20 cellular contexts compared by ENCODE assay signal in genomic region chr1:176943783-176944182, GRCh38.
DNase-seq lines count a peak whose midpoint lies in the region; TF ChIP-seq lines count a peak whose summit lies in the region.
"Had no signal": no experiment of that assay in that cellular context is flagged by ENCODE, and none has a peak within 500 bp of the region (broad histone marks: within the 10 kb centered on the region; RNA-seq: fewer than 3 reads in every experiment).

No MANE protein-coding gene starts in this region.

- H3K9me3 ChIP-seq in BLaER1 (peaks cover 7% of the 10 kb centered on the region), MM.1S (replicated peaks; ENCODE audit: insufficient read depth, low read length) (no peaks in the 10 kb centered on the region)
- H3K9me3 ChIP-seq: A549 had no signal

- H3K9ac ChIP-seq in BLaER1 (peak overlapping the region; percentile 10; the same call in 1 of the 2 replicates), KMS-11 (peak overlapping the region; percentile 16; the same call in 1 of the 2 replicates), MM.1S (ENCODE audit: low read length) (no peak overlapping the region), mesendoderm (ENCODE audit: low read length) (no peak overlapping the region)

- no peak for TF ChIP-seq CTCF in KMS-11 (conservative IDR thresholded peaks at IDR 0.05; ENCODE audit: low read depth, low read length)
- TF ChIP-seq CTCF in MM.1S (IDR thresholded peaks at IDR 0.05; ENCODE audit: low read length) = no peak

- no peaks in the 10 kb centered on the region for H3K36me3 ChIP-seq in BLaER1
- H3K36me3 ChIP-seq in KMS-11 (ENCODE audit: insufficient read depth) = no peaks in the 10 kb centered on the region
- no peaks in the 10 kb centered on the region for H3K36me3 ChIP-seq in MM.1S (replicated peaks; ENCODE audit: insufficient read depth, low read length)
- no peaks in the 10 kb centered on the region for H3K36me3 ChIP-seq in mesendoderm (ENCODE audit: control insufficient read depth, insufficient read depth, low read length)

- peak overlapping the region; percentile 59 for H2AK5ac ChIP-seq in mesendoderm (ENCODE audit: low read length)

- no peaks in the 10 kb centered on the region for H3K79me1 ChIP-seq in mesendoderm (ENCODE audit: low read length)

- H2AFZ ChIP-seq in KMS-11 (ENCODE audit: low read depth) = peak overlapping the region; percentile 8; the same call in 1 of the 2 replicates
- no peak overlapping the region for H2AFZ ChIP-seq in MM.1S (ENCODE audit: low read length)

- no peak overlapping the region for H2BK5ac ChIP-seq in mesendoderm (ENCODE audit: low read length)

- H3K23ac ChIP-seq in mesendoderm (ENCODE audit: low read length) = no peak overlapping the region

- DNase-seq in MM.1S (peak; percentile 87), mesendoderm (no peak), mucosa of gallbladder (ENCODE audit: low spot score) (no peak), GDM1 (lab: John Stamatoyannopoulos, UW) (no peak), SW 1271 (lab: John Stamatoyannopoulos, UW) (no peak)
- DNase-seq: AML-193; CD4-positive, alpha-beta T cell; CD8-positive, alpha-beta T cell; DMS 273 treated with DMSO at 0.1 percent for 48 hours; DMS153; DMS53; DMS79; DND-41; EL; GF-D8 had no signal

- no peak overlapping the region for H2BK15ac ChIP-seq in mesendoderm (replicated peaks; ENCODE audit: low read depth)

- H3K56ac ChIP-seq in mesendoderm (ENCODE audit: low read length) = no peak overlapping the region

- H3K27me3 ChIP-seq in BLaER1 = no peaks in the 10 kb centered on the region
- H3K27me3 ChIP-seq in KMS-11 (ENCODE audit: insufficient read depth, low read depth) = no peaks in the 10 kb centered on the region
- H3K27me3 ChIP-seq in MM.1S (replicated peaks; ENCODE audit: insufficient read depth, low read length) = no peaks in the 10 kb centered on the region
- no peaks in the 10 kb centered on the region for H3K27me3 ChIP-seq in mesendoderm (ENCODE audit: insufficient read depth, low read length, poor library complexity)

- H3K4me3 ChIP-seq in BLaER1 = peak overlapping the region; percentile 20; the same call in 1 of the 2 replicates
- peak overlapping the region; percentile 80 for H3K4me3 ChIP-seq in KMS-11 (IDR thresholded peaks at IDR 0.05; ENCODE audit: insufficient read depth, low read depth, low read length)
- H3K4me3 ChIP-seq in MM.1S (ENCODE audit: low read length) = no peak overlapping the region
- H3K4me3 ChIP-seq in mesendoderm (ENCODE audit: low read length) = no peak overlapping the region
- H3K4me3 ChIP-seq: A549 had no signal

- no peaks in the 10 kb centered on the region for H3K9me2 ChIP-seq in MM.1S (replicated peaks; ENCODE audit: insufficient read depth, low read length)

- WGBS in mesendoderm (ENCODE audit: extremely low coverage, insufficient coverage, low lambda C conversion rate) = no CpG with 5 or more reads among the region's 4 CpGs

- no peaks in the 10 kb centered on the region for H3K79me2 ChIP-seq in KMS-11 (ENCODE audit: insufficient read depth, low read depth)
- no peaks in the 10 kb centered on the region for H3K79me2 ChIP-seq in MM.1S (ENCODE audit: low read length)
- no peaks in the 10 kb centered on the region for H3K79me2 ChIP-seq in mesendoderm (ENCODE audit: control insufficient read depth, insufficient read depth, low read length)

- H3F3A ChIP-seq in MM.1S (ENCODE audit: insufficient read depth, low read length) = peaks cover 4% of the 10 kb centered on the region

- no peaks in the 10 kb centered on the region for H4K20me1 ChIP-seq in BLaER1
- H4K20me1 ChIP-seq in KMS-11 (ENCODE audit: insufficient read depth) = no peaks in the 10 kb centered on the region
- no peaks in the 10 kb centered on the region for H4K20me1 ChIP-seq in MM.1S (ENCODE audit: insufficient read depth, low read length)

- H3K27ac ChIP-seq in BLaER1 (peak overlapping the region; percentile 59), KMS-11 (peak overlapping the region; percentile 77), MM.1S (ENCODE audit: low read length) (peak overlapping the region; percentile 62; the same call in 1 of the 2 replicates), mesendoderm (ENCODE audit: low read depth, low read length) (no peak overlapping the region)
- H3K27ac ChIP-seq: 22Rv1, A549, C4-2B had no signal

- H3K4ac ChIP-seq in mesendoderm (ENCODE audit: low read depth, low read length) = no peak overlapping the region

- H2BK120ac ChIP-seq in mesendoderm (ENCODE audit: low read depth, low read length) = no peak overlapping the region

- H4K5ac ChIP-seq in mesendoderm (ENCODE audit: low read length) = no peak overlapping the region

- H3K18ac ChIP-seq in mesendoderm (ENCODE audit: low read length) = no peak overlapping the region

- H3K4me1 ChIP-seq in BLaER1 = peaks cover 22% of the 10 kb centered on the region
- H3K4me1 ChIP-seq in KMS-11 (ENCODE audit: low read depth, poor library complexity, severe bottlenecking) = peaks cover 67% of the 10 kb centered on the region
- peaks cover 17% of the 10 kb centered on the region; the same call in 1 of the 2 replicates for H3K4me1 ChIP-seq in MM.1S (ENCODE audit: low read length)
- H3K4me1 ChIP-seq in mesendoderm (ENCODE audit: control insufficient read depth, low read depth, low read length) = peaks cover 8% of the 10 kb centered on the region
- H3K4me1 ChIP-seq: A549 had no signal

- H4K8ac ChIP-seq in mesendoderm (ENCODE audit: low read depth, low read length) = no peak overlapping the region

- H3K4me2 ChIP-seq in BLaER1 (peak overlapping the region; percentile 76), KMS-11 (peak overlapping the region; percentile 66), MM.1S (ENCODE audit: low read depth, low read length) (peak overlapping the region; percentile 21; the same call in 1 of the 2 replicates), mesendoderm (ENCODE audit: low read length) (no peak overlapping the region)
- H3K4me2 ChIP-seq: A549 had no signal

Comparison
In these comparisons a context has a peak if more than half of its experiments do, and no peak if none do; other contexts are left out.
1. H3K4me3 ChIP-seq: peak in BLaER1 (single experiment) and KMS-11 (single experiment); none in MM.1S (single experiment) and mesendoderm (single experiment).
2. H3K9ac ChIP-seq: peak in BLaER1 (single experiment) and KMS-11 (single experiment); none in MM.1S (single experiment) and mesendoderm (single experiment).